8 cellular contexts compared by ENCODE assay signal in the genomic region with DNA sequence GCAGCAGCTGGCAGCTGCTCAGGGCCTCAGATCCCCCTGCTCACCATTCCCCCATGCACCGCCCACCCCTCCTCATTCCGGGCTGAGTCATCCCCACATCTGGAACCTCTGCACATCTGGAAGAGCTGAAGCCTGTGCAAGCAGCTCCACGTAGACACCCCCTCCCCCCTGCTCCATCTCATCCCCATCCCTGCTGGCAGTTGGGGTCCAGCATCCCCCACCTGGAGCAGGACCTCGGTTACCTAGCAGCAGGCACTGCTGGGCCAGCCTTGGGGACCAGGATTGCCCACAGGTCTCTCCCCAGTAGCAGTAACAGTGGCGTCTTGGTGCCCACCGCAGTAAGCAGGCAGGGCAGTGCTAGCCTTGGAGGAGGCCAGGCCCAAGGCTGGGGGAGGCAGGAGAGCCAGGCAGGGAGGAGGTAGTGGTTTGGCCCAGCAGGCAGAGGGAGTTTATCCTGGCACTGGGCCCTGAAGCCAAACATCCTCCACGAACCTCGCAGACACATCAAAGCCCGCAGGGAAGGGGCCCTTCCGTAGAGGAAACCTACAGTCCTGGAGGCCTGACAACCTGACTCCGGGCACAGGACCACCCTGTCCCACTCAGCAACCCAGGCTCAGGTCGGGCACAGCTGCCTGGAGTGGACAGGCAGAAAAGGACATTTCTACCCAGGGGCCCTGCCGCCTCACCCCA. TPM values are rescaled to one million over a fixed set of nuclear protein-coding genes. Genes with fewer than 3 reads are reported as not detected.
DNase-seq lines count a peak whose midpoint lies in the region; ATAC-seq, FAIRE-seq and TF ChIP-seq lines count a peak whose summit lies in the region.

No MANE protein-coding gene starts in this region.

- no peak for ATAC-seq in esophagus mucosa

- peak overlapping the region; percentile 73 for H3K27ac ChIP-seq in stomach smooth muscle (ENCODE audit: low read length)
- no peak overlapping the region for H3K27ac ChIP-seq in thyroid gland

- 0 out of 2 replicates have a peak, but pooled peaks have one; percentile 17 for TF ChIP-seq POLR2A in H54 (IDR thresholded peaks at IDR 0.05; ENCODE audit: low read depth, low read length)
- no peak for TF ChIP-seq POLR2A in thyroid gland (IDR thresholded peaks at IDR 0.05)

- peak overlapping the region in 1 of 2 donors; percentile 42 for H3K9ac ChIP-seq in stomach smooth muscle (ENCODE audit: low read length in 2 of 2)

- FAIRE-seq in H54 (lab: Jason Lieb, UNC) = peak; percentile 52

- intact Hi-C loops in thyroid gland (cut with DNase I) = no loop called here

- H3K4me1 ChIP-seq in stomach smooth muscle (ENCODE audit: control insufficient read depth, insufficient read depth, low read length) = peaks cover 65% of the 10 kb centered on the region
- peaks cover 0 to 9% of the 10 kb centered on the region in 2 donors for H3K4me1 ChIP-seq in thyroid gland
- peaks cover 7% of the 10 kb centered on the region for H3K4me1 ChIP-seq in BE2C

- H3K27me3 ChIP-seq in stomach smooth muscle (ENCODE audit: control insufficient read depth in 1 of 2, insufficient read depth in 2 of 2, low read length in 2 of 2) = no peaks in the 10 kb centered on the region
- no peaks in the 10 kb centered on the region for H3K27me3 ChIP-seq in thyroid gland
- H3K27me3 ChIP-seq in BE2C = no peaks in the 10 kb centered on the region

- WGBS in thyroid gland, 2 donors = 42 to 50% methylated on average over 4 to 13 of the region's 13 CpGs

- no peaks in the 10 kb centered on the region for H3K36me3 ChIP-seq in stomach smooth muscle (ENCODE audit: control insufficient read depth in 2 of 2, insufficient read depth in 2 of 2, low read length in 2 of 2)
- H3K36me3 ChIP-seq in thyroid gland = no peaks in the 10 kb centered on the region
- no peaks in the 10 kb centered on the region for H3K36me3 ChIP-seq in BE2C

- DNase-seq in H54 (ENCODE audit: insufficient read length, low spot score) = peak; percentile 88
- peak; percentile 48 to 78 for DNase-seq in SHP77 (lab: John Stamatoyannopoulos, UW)
- DNase-seq in foreskin fibroblast = peak; percentile 88 to 96
- DNase-seq in HPDE6-E6E7 (ENCODE audit: extremely low spot score) = no peak
- no peak for DNase-seq in thyroid gland
- DNase-seq in BE2C = no peak

- no peaks in the 10 kb centered on the region for H3K9me3 ChIP-seq in stomach smooth muscle (ENCODE audit: control insufficient read depth in 2 of 2, low read length in 2 of 2)
- no peaks in the 10 kb centered on the region for H3K9me3 ChIP-seq in thyroid gland
- H3K9me3 ChIP-seq in BE2C = no peaks in the 10 kb centered on the region

- no peak for TF ChIP-seq CTCF in foreskin fibroblast (IDR thresholded peaks at IDR 0.05; ENCODE audit: low read depth, low read length)
- no peak for TF ChIP-seq CTCF in thyroid gland (IDR thresholded peaks at IDR 0.05)
- no peak for TF ChIP-seq CTCF in BE2C (IDR thresholded peaks at IDR 0.05; ENCODE audit: low read depth, low read length)

- H3K4me3 ChIP-seq in foreskin fibroblast (ENCODE audit: low read depth in 1 of 2, low read length in 2 of 2) (peak overlapping the region; percentile 16 to 42), stomach smooth muscle (ENCODE audit: low read length in 2 of 2) (peak overlapping the region in 1 of 2 donors; percentile 49), thyroid gland (replicated peaks in 1 of 3) (no peak overlapping the region), BE2C (ENCODE audit: low read depth, low read length) (no peak overlapping the region)

RNA-seq across cellular contexts. Expression of gene TMEM92, which starts 7.7 kb away (rescaled TPM):
- total RNA-seq in esophagus mucosa (0.88 TPM), thyroid gland (not detected)
- polyA plus RNA-seq in BE2C (2012; ENCODE audit: insufficient read depth, insufficient read length, low read depth) = not detected

Comparison
In these comparisons a context has a peak if more than half of its experiments do, and no peak if none do; other contexts are left out.
1. DNase-seq: peak in H54 (single experiment), SHP77 (2 of 2) and foreskin fibroblast (2 of 2); none in HPDE6-E6E7 (single experiment), thyroid gland (0 of 2) and BE2C (single experiment).
2. H3K4me3 ChIP-seq: peak in foreskin fibroblast (2 of 2); none in thyroid gland (0 of 3) and BE2C (single experiment).